In genomic region chr17:66345949-66346638, GRCh38 we compare ENCODE assay signal across 1 cellular context.
A peak's percentile ranks its signal among the peaks of the same experiment; 100 is the strongest.
TF ChIP-seq lines count a peak whose summit lies in the region.
"Not testable (repeated sequence)": the region's sequence is repeated elsewhere in the genome, so short reads cannot be mapped to it uniquely, and the experiment has no call there.

No MANE protein-coding gene starts in this region.

TF ChIP-seq in K562, 482 proteins besides CTCF, POLR2A, EP300 and RAD21 (continued from another document):
- TF ChIP-seq MGA (IDR thresholded peaks at IDR 0.05) (peak; percentile 89), MNT (conservative IDR thresholded peaks at IDR 0.05) (peak; percentile 86 to 88), SMARCE1 (IDR thresholded peaks at IDR 0.05) (peak; percentile 86), ZKSCAN8 (CRISPR knock-in tag; IDR thresholded peaks at IDR 0.05) (0 out of 2 replicates have a peak, but pooled peaks have one; percentile 29), JUN (IDR thresholded peaks at IDR 0.05; ENCODE audit: borderline replicate concordance, low read depth, low read length) (peak; percentile 46; the same call in 1 of the 2 replicates), LEF1 (IDR thresholded peaks at IDR 0.05) (peak; percentile 67), USF2 (CRISPR knock-in tag; IDR thresholded peaks at IDR 0.05) (peak; percentile 61), ZNF639 (CRISPR knock-in tag; conservative IDR thresholded peaks at IDR 0.05 in 1 of 2, IDR thresholded peaks at IDR 0.05 in 1 of 2) (peak in 1 of 2 experiments; percentile 56; a peak in 2 of 4 replicates), FOXK2 (conservative IDR thresholded peaks at IDR 0.05 in 1 of 2, IDR thresholded peaks at IDR 0.05 in 1 of 2; ENCODE audit: low read depth in 2 of 2) (peak; percentile 55 to 77; a peak in 3 of 4 replicates), ZNF644 (tag; IDR thresholded peaks at IDR 0.05; ENCODE audit: low read depth) (peak; percentile 70; the same call in 1 of the 2 replicates), ATF3 (IDR thresholded peaks at IDR 0.05) (peak; percentile 63; the same call in 1 of the 2 replicates), TBL1XR1 (IDR thresholded peaks at IDR 0.05; ENCODE audit: low read length in 2 of 2) (peak in 1 of 2 experiments; percentile 66; a peak in 2 of 4 replicates), NCOA1 (IDR thresholded peaks at IDR 0.05; ENCODE audit: low read depth) (peak; percentile 64; the same call in 1 of the 2 replicates), ARID1B (IDR thresholded peaks at IDR 0.05) (peak; percentile 85), L3MBTL2 (IDR thresholded peaks at IDR 0.05) (peak; percentile 95), TEAD1 (CRISPR knock-in tag; IDR thresholded peaks at IDR 0.05) (peak in 1 of 2 experiments; percentile 12; a peak in 1 of 4 replicates), ZEB2 (IDR thresholded peaks at IDR 0.05) (peak; percentile 82; the same call in 1 of the 2 replicates), ETV5 (CRISPR knock-in tag; IDR thresholded peaks at IDR 0.05; ENCODE audit: low read depth) (0 out of 2 replicates have a peak, but pooled peaks have one; percentile 42), MECOM (CRISPR knock-in tag; IDR thresholded peaks at IDR 0.05) (peak; percentile 88)
- not testable (repeated sequence) for TF ChIP-seq JUN (CRISPR knock-in tag; IDR thresholded peaks at IDR 0.05; ENCODE audit: borderline replicate concordance); ATF3 (CRISPR knock-in tag; conservative IDR thresholded peaks at IDR 0.05)
